Comparison of ENCODE assay signal across 31 cellular contexts in the genomic region with DNA sequence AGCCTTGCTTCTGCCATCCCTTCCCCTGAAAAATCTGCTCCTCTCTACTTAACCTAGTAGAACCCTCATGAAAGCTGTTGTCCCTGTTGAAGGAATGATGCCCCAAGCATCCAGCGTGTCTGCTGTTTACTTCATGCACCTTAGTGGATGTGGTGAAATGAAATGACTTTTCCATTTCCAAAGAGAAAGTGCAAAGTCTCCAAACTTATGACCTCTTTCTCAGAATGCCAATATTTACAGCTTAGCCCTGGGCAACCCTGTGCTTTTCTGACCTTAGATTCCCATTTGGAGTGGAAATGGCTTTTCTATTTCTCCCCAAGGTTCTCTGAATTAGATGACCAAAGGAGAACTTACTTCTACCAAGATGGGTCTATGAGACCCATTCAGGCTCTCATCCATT.
"Had no signal": no experiment of that assay in that cellular context is flagged by ENCODE, and none has a peak within 500 bp of the region (broad histone marks: within the 10 kb centered on the region; RNA-seq: fewer than 3 reads in every experiment).

No MANE protein-coding gene starts in this region.

- H3K9me3 ChIP-seq: ascending aorta, breast epithelium had no signal

- H3K4me1 ChIP-seq: breast epithelium had no signal

- H3K27me3 ChIP-seq: ascending aorta, breast epithelium, dorsolateral prefrontal cortex had no signal

- H3K9me3 Mint-ChIP-seq: activated CD4-positive, alpha-beta memory T cell treated with anti-CD3 and anti-CD28 coated beads for 36 hours; activated CD4-positive, alpha-beta T cell treated with anti-CD3 and anti-CD28 coated beads, Interleukin-2, amount 10 ng/mL, durations not matched to agents 24 days and 14 days; activated naive CD4-positive, alpha-beta T cell treated with anti-CD3 and anti-CD28 coated beads, Interleukin-2, amount 10 ng/mL, durations not matched to agents 7 days and 5 days; activated naive CD4-positive, alpha-beta T cell treated with anti-CD3 and anti-CD28 coated beads, Interleukin-2, amount 50 U/mL, for 72 hours; activated naive CD8-positive, alpha-beta T cell treated with anti-CD3 and anti-CD28 coated beads, Interleukin-2, amount 10 ng/mL, durations not matched to agents 7 days and 5 days; activated T-helper 1 cell treated with anti-CD3 and anti-CD28 coated beads, Interleukin-12 subunit alpha, Interleukin-12 subunit beta, Interleukin-2, Interleukin-4 antibody, amounts not matched to agents 30 ng/mL and 10 ng/mL and 1 ng/mL, durations not matched to agents 14 hours and 24 hours and 36 hours; activated T-helper 2 cell treated with anti-CD3 and anti-CD28 coated beads, Interferon-gamma antibody, Interleukin-2, Interleukin-4, amounts not matched to agents 10 μg/mL and 5 μg/mL and 100 μg/mL, durations not matched to agents 14 hours and 24 hours and 36 hours; brain; central memory CD8-positive, alpha-beta T cell; dendritic cell treated with granulocyte-macrophage colony-stimulating factor and Interleukin-4, amounts not matched to agents 40 ng/mL and 50 ng/mL, for 4 days; endodermal cell had no signal

- H3K4me3 Mint-ChIP-seq: activated CD4-positive, alpha-beta memory T cell treated with anti-CD3 and anti-CD28 coated beads for 36 hours; activated CD4-positive, alpha-beta T cell treated with anti-CD3 and anti-CD28 coated beads for 36 hours; activated CD4-positive, alpha-beta T cell treated with anti-CD3 and anti-CD28 coated beads, Interleukin-2, amount 10 ng/mL, durations not matched to agents 24 days and 14 days; activated CD8-positive, alpha-beta memory T cell treated with anti-CD3 and anti-CD28 coated beads, Interleukin-2, amount 10 ng/mL, durations not matched to agents 7 days and 5 days; activated CD8-positive, alpha-beta T cell treated with anti-CD3 and anti-CD28 coated beads, Interleukin-2, amount 10 ng/mL, durations not matched to agents 7 days and 5 days; activated naive CD4-positive, alpha-beta T cell treated with anti-CD3 and anti-CD28 coated beads, Interleukin-2, amount 10 ng/mL, durations not matched to agents 7 days and 5 days; activated naive CD8-positive, alpha-beta T cell treated with anti-CD3 and anti-CD28 coated beads, Interleukin-2, amount 10 ng/mL, durations not matched to agents 7 days and 5 days; activated T-helper 1 cell treated with anti-CD3 and anti-CD28 coated beads, Interleukin-12 subunit alpha, Interleukin-12 subunit beta, Interleukin-2, Interleukin-4 antibody, amounts not matched to agents 30 ng/mL and 10 ng/mL and 1 ng/mL, durations not matched to agents 14 hours and 24 hours and 36 hours; brain; central memory CD8-positive, alpha-beta T cell; dendritic cell treated with granulocyte-macrophage colony-stimulating factor and Interleukin-4, amounts not matched to agents 40 ng/mL and 50 ng/mL, for 4 days; endodermal cell had no signal

- H3K36me3 Mint-ChIP-seq: activated CD4-positive, alpha-beta memory T cell treated with anti-CD3 and anti-CD28 coated beads for 36 hours; activated CD8-positive, alpha-beta memory T cell treated with anti-CD3 and anti-CD28 coated beads, Interleukin-2, amount 10 ng/mL, durations not matched to agents 7 days and 5 days; activated naive CD4-positive, alpha-beta T cell treated with anti-CD3 and anti-CD28 coated beads, Interleukin-2, amount 10 ng/mL, durations not matched to agents 7 days and 5 days; activated naive CD4-positive, alpha-beta T cell treated with anti-CD3 and anti-CD28 coated beads, Interleukin-2, amount 50 U/mL, for 72 hours; activated naive CD8-positive, alpha-beta T cell treated with anti-CD3 and anti-CD28 coated beads, Interleukin-2, amount 10 ng/mL, durations not matched to agents 7 days and 5 days; brain had no signal

- H3K27me3 Mint-ChIP-seq: brain had no signal

- DNase-seq: activated CD4-positive, alpha-beta memory T cell treated with anti-CD3 and anti-CD28 coated beads for 36 hours; activated CD4-positive, alpha-beta T cell treated with anti-CD3 and anti-CD28 coated beads for 36 hours; activated CD4-positive, alpha-beta T cell treated with anti-CD3 and anti-CD28 coated beads, Interleukin-2, amount 10 ng/mL, durations not matched to agents 24 days and 14 days; activated CD4-positive, CD25-positive, alpha-beta regulatory T cell; activated CD4-positive, CD25-positive, alpha-beta regulatory T cell treated with anti-CD3 and anti-CD28 coated beads, Interleukin-2, amount 50 U/mL, for 72 hours; activated CD8-positive, alpha-beta memory T cell treated with anti-CD3 and anti-CD28 coated beads, Interleukin-2, amount 10 ng/mL, durations not matched to agents 7 days and 5 days; activated CD8-positive, alpha-beta memory T cell treated with anti-CD3 and anti-CD28 coated beads, Interleukin-2, amount 50 U/mL, for 4 hours; activated CD8-positive, alpha-beta T cell treated with anti-CD3 and anti-CD28 coated beads, Interleukin-2, amount 10 ng/mL, durations not matched to agents 7 days and 5 days; activated effector memory CD4-positive, alpha-beta T cell treated with anti-CD3 and anti-CD28 coated beads, Interleukin-2, amount 50 U/mL, for 16 hours; activated naive CD4-positive, alpha-beta T cell; activated naive CD4-positive, alpha-beta T cell treated with anti-CD3 and anti-CD28 coated beads, Interleukin-2, amount 10 ng/mL, durations not matched to agents 7 days and 5 days; activated naive CD8-positive, alpha-beta T cell treated with anti-CD3 and anti-CD28 coated beads, Interleukin-2, amount 10 ng/mL, durations not matched to agents 7 days and 5 days; activated T-cell treated with anti-CD3 and anti-CD28 coated beads, Interleukin-2, amount 50 U/mL, for 1 hour; activated T-cell treated with anti-CD3 and anti-CD28 coated beads, Interleukin-2, amount 50 U/mL, for 48 hours; dorsolateral prefrontal cortex; effector memory CD4-positive, alpha-beta T cell; foreskin fibroblast; head of caudate nucleus; T-helper 2 cell had no signal

- ATAC-seq: activated CD4-positive, alpha-beta T cell treated with anti-CD3 and anti-CD28 coated beads for 36 hours; activated CD8-positive, alpha-beta memory T cell treated with anti-CD3 and anti-CD28 coated beads, Interleukin-2, amount 10 ng/mL, durations not matched to agents 7 days and 5 days; activated CD8-positive, alpha-beta T cell treated with anti-CD3 and anti-CD28 coated beads, Interleukin-2, amount 10 ng/mL, durations not matched to agents 7 days and 5 days; activated naive CD4-positive, alpha-beta T cell treated with anti-CD3 and anti-CD28 coated beads, Interleukin-2, amount 50 U/mL, for 72 hours; esophagus mucosa had no signal

- H3K27ac Mint-ChIP-seq: activated CD4-positive, alpha-beta memory T cell treated with anti-CD3 and anti-CD28 coated beads for 36 hours; activated CD4-positive, alpha-beta T cell treated with anti-CD3 and anti-CD28 coated beads for 36 hours; activated CD4-positive, alpha-beta T cell treated with anti-CD3 and anti-CD28 coated beads, Interleukin-2, amount 10 ng/mL, durations not matched to agents 24 days and 14 days; activated CD8-positive, alpha-beta memory T cell treated with anti-CD3 and anti-CD28 coated beads, Interleukin-2, amount 10 ng/mL, durations not matched to agents 7 days and 5 days; activated CD8-positive, alpha-beta T cell treated with anti-CD3 and anti-CD28 coated beads, Interleukin-2, amount 10 ng/mL, durations not matched to agents 7 days and 5 days; activated naive CD4-positive, alpha-beta T cell treated with anti-CD3 and anti-CD28 coated beads, Interleukin-2, amount 10 ng/mL, durations not matched to agents 7 days and 5 days; activated naive CD4-positive, alpha-beta T cell treated with anti-CD3 and anti-CD28 coated beads, Interleukin-2, amount 50 U/mL, for 72 hours; activated naive CD8-positive, alpha-beta T cell treated with anti-CD3 and anti-CD28 coated beads, Interleukin-2, amount 10 ng/mL, durations not matched to agents 7 days and 5 days; activated T-helper 1 cell treated with anti-CD3 and anti-CD28 coated beads, Interleukin-12 subunit alpha, Interleukin-12 subunit beta, Interleukin-2, Interleukin-4 antibody, amounts not matched to agents 30 ng/mL and 10 ng/mL and 1 ng/mL, durations not matched to agents 14 hours and 24 hours and 36 hours; activated T-helper 2 cell treated with anti-CD3 and anti-CD28 coated beads, Interferon-gamma antibody, Interleukin-2, Interleukin-4, amounts not matched to agents 10 μg/mL and 5 μg/mL and 100 μg/mL, durations not matched to agents 14 hours and 24 hours and 36 hours; brain; dendritic cell treated with granulocyte-macrophage colony-stimulating factor and Interleukin-4, amounts not matched to agents 40 ng/mL and 50 ng/mL, for 4 days; endodermal cell had no signal

- H3K4me1 Mint-ChIP-seq: activated CD4-positive, alpha-beta T cell treated with anti-CD3 and anti-CD28 coated beads for 36 hours; activated CD4-positive, alpha-beta T cell treated with anti-CD3 and anti-CD28 coated beads, Interleukin-2, amount 10 ng/mL, durations not matched to agents 24 days and 14 days; activated CD8-positive, alpha-beta memory T cell treated with anti-CD3 and anti-CD28 coated beads, Interleukin-2, amount 10 ng/mL, durations not matched to agents 7 days and 5 days; activated naive CD4-positive, alpha-beta T cell treated with anti-CD3 and anti-CD28 coated beads, Interleukin-2, amount 10 ng/mL, durations not matched to agents 7 days and 5 days; central memory CD8-positive, alpha-beta T cell; endodermal cell had no signal

- H3K27ac ChIP-seq: ascending aorta, breast epithelium, cardiac muscle cell, coronary artery, dorsolateral prefrontal cortex had no signal

- H3K4me3 ChIP-seq: ascending aorta, breast epithelium, cardiac muscle cell, coronary artery, dorsolateral prefrontal cortex had no signal

- H3K36me3 ChIP-seq: ascending aorta, breast epithelium, cardiac muscle cell had no signal
